Comparison of ENCODE assay signal across 8 cellular contexts in genomic region chr3:25789596-25790556, GRCh38.
DNase-seq lines count a peak whose midpoint lies in the region; ATAC-seq, FAIRE-seq and TF ChIP-seq lines count a peak whose summit lies in the region.

OXSM (plus strand) TSS chr3:25790090; CDS start chr3:25791021, 931 bp downstream.

- peaks cover 10% of the 10 kb centered on the region; the same call in 1 of the 2 replicates for H3K79me2 ChIP-seq in OCI-LY1 (ENCODE audit: insufficient read depth, low read length)

- H3K4me2 ChIP-seq in OCI-LY1 (ENCODE audit: low read length) = peak within 1 kb of the TSS; percentile 84

- no peaks in the 10 kb centered on the region for H3K27me3 ChIP-seq in OCI-LY1 (ENCODE audit: insufficient read depth, low read length)

- H3K9me3 ChIP-seq in OCI-LY1 (ENCODE audit: low read length) = no peaks in the 10 kb centered on the region

- FAIRE-seq in D721Med (lab: Jason Lieb, UNC) = no peak

- no peak for TF ChIP-seq CTCF in D721Med (IDR thresholded peaks at IDR 0.05; ENCODE audit: insufficient read depth, missing control alignments)
- no peak for TF ChIP-seq CTCF in OCI-LY1 (IDR thresholded peaks at IDR 0.05; ENCODE audit: low read length)

- peak within 1 kb of the TSS; percentile 84 for H3K27ac ChIP-seq in OCI-LY1 (ENCODE audit: low read depth, low read length, poor library complexity, severe bottlenecking)

- H3K9ac ChIP-seq in OCI-LY1 (ENCODE audit: low read length) = peak within 1 kb of the TSS; percentile 91

- H3K4me3 ChIP-seq in OCI-LY1 (ENCODE audit: low read depth, low read length, poor library complexity, severe bottlenecking) = peak within 1 kb of the TSS; percentile 85

- no peak within 1 kb of the TSS for H2AFZ ChIP-seq in OCI-LY1 (ENCODE audit: low read length)

- DNase-seq in D721Med (ENCODE audit: insufficient read length, low spot score) = peak; percentile 60
- peak; percentile 88 for DNase-seq in HuH-7 (ENCODE audit: low spot score)
- peak; percentile 93 for DNase-seq in activated CD8-positive, alpha-beta memory T cell treated with anti-CD3 and anti-CD28 coated beads, Interleukin-2, amount 50 U/mL, for 4 hours
- peak; percentile 90 for DNase-seq in epidermal melanocyte (ENCODE audit: insufficient read length, low spot score)
- DNase-seq in midbrain (lab: John Stamatoyannopoulos, UW) = peak; percentile 91
- peak; percentile 90 to 93 for DNase-seq in stimulated activated CD8-positive, alpha-beta memory T cell treated with anti-CD3 and anti-CD28 coated beads, Interleukin-15, amount 100 ng/mL, for 48 hours (ENCODE audit: low read depth in 2 of 2)

- no peaks in the 10 kb centered on the region for H4K20me1 ChIP-seq in OCI-LY1 (ENCODE audit: insufficient read depth, low read length)

- no peaks in the 10 kb centered on the region for H3F3A ChIP-seq in OCI-LY1 (ENCODE audit: insufficient read depth, low read length)

- ATAC-seq in GM21515 (IDR thresholded peaks at IDR 0.05; ENCODE audit: unreplicated experiment) = peak; percentile 95

- H3K9me2 ChIP-seq in OCI-LY1 (ENCODE audit: low read depth, low read length) = no peaks in the 10 kb centered on the region

- peaks cover 8% of the 10 kb centered on the region; the same call in 1 of the 2 replicates for H3K36me3 ChIP-seq in OCI-LY1 (ENCODE audit: insufficient read depth, low read length)

- peaks cover 52% of the 10 kb centered on the region for H3K4me1 ChIP-seq in OCI-LY1 (ENCODE audit: insufficient read depth, low read length, severe bottlenecking)

Comparison
In these comparisons a context has a peak if more than half of its experiments do, and no peak if none do; other contexts are left out.
1. Peak in every context shown above with its lines: DNase-seq, ATAC-seq, H3K4me3 ChIP-seq and H3K27ac ChIP-seq.